ENCODE assay signal across 32 cellular contexts in the genomic region with DNA sequence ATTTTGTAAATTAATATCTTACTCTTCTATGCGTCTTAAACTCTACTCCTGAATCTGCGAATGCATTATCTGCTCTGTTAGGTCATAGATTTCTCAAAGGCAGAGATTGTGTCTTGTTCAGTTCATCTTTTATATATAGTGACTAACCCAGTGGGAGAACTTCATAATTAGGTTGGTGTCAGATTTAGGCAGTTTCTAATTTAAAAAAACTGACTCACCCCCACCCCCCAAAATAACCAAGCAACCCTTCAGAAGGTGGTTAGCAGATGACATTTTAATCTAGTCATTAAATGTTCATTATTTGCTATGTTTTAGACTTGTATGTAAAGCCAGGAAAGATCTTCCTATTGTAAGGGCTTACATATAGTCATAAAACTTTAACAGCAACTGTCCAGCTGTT. TPM values are rescaled to one million over a fixed set of nuclear protein-coding genes. Genes with fewer than 3 reads are reported as not detected.
DNase-seq lines count a peak whose midpoint lies in the region; ATAC-seq and TF ChIP-seq lines count a peak whose summit lies in the region.
"Had no signal": no experiment of that assay in that cellular context is flagged by ENCODE, and none has a peak within 500 bp of the region (broad histone marks: within the 10 kb centered on the region; RNA-seq: fewer than 3 reads in every experiment).

No MANE protein-coding gene starts in this region.

- H3K4me3 ChIP-seq in brain microvascular endothelial cell (ENCODE audit: low read depth, low read length), result no peak overlapping the region
- H3K4me3 ChIP-seq: ascending aorta, GM12878, K562, right atrium auricular region had no signal

- no peak for TF ChIP-seq CTCF in brain microvascular endothelial cell (IDR thresholded peaks at IDR 0.05; ENCODE audit: low read depth, low read length, missing control alignments)
- no peak for TF ChIP-seq CTCF in type B pancreatic cell (conservative IDR thresholded peaks at IDR 0.05)

- CTCF ChIA-PET in activated CD4-positive, alpha-beta T cell treated with anti-CD3 and anti-CD28 coated beads, Interleukin-2, amount 10 ng/mL, durations not matched to agents 7 days and 5 days (lab: Charles Lee), result interaction anchor here (1.4 kb wide), 1 partner anchor 9 kb away, joined by 4 read pairs; no protein-coding TSS in a partner anchor

- H3K27ac ChIP-seq in brain microvascular endothelial cell, result peak overlapping the region; percentile 40
- H3K27ac ChIP-seq: 22Rv1, parathyroid adenoma, right atrium auricular region had no signal

- no peaks in the 10 kb centered on the region for H3K9me3 Mint-ChIP-seq in activated CD4-positive, alpha-beta T cell treated with anti-CD3 and anti-CD28 coated beads, Interleukin-2, amount 10 ng/mL, durations not matched to agents 24 days and 14 days
- H3K9me3 Mint-ChIP-seq in activated CD4-positive, alpha-beta T cell treated with anti-CD3 and anti-CD28 coated beads, Interleukin-2, amount 10 ng/mL, durations not matched to agents 7 days and 5 days, result no peaks in the 10 kb centered on the region
- H3K9me3 Mint-ChIP-seq in type B pancreatic cell, result no peaks in the 10 kb centered on the region
- H3K9me3 Mint-ChIP-seq: activated naive CD8-positive, alpha-beta T cell treated with anti-CD3 and anti-CD28 coated beads for 36 hours; CD8-positive, alpha-beta memory T cell; natural killer cell treated with Interleukin-12 subunit alpha and Interleukin-12 subunit beta and Interleukin-15 and Interleukin-18, amount 100 ng/mL, for 72 hours had no signal

- in situ Hi-C loops in brain microvascular endothelial cell (cut with HindIII; ENCODE audit: low pct_ligation_motif_present, low sequenced_read_pairs), result no loop called here

- ATAC-seq in HG03521 (IDR thresholded peaks at IDR 0.05; ENCODE audit: unreplicated experiment), result no peak
- no peak for ATAC-seq in GM21723 (IDR thresholded peaks at IDR 0.05; ENCODE audit: unreplicated experiment)
- ATAC-seq: GM12878; K562; natural killer cell treated with Interleukin-12 subunit alpha and Interleukin-12 subunit beta and Interleukin-15 and Interleukin-18, amount 100 ng/mL, for 72 hours had no signal

- POLR2A ChIA-PET in activated CD4-positive, alpha-beta T cell treated with anti-CD3 and anti-CD28 coated beads, Interleukin-2, amount 10 ng/mL, durations not matched to agents 7 days and 5 days (lab: Charles Lee), result no interaction called here

- H3K36me3 Mint-ChIP-seq in activated CD4-positive, alpha-beta T cell treated with anti-CD3 and anti-CD28 coated beads, Interleukin-2, amount 10 ng/mL, durations not matched to agents 24 days and 14 days (ENCODE audit: low read depth), result no peaks in the 10 kb centered on the region
- H3K36me3 Mint-ChIP-seq in activated CD4-positive, alpha-beta T cell treated with anti-CD3 and anti-CD28 coated beads, Interleukin-2, amount 10 ng/mL, durations not matched to agents 7 days and 5 days (ENCODE audit: low read depth), result no peaks in the 10 kb centered on the region
- H3K36me3 Mint-ChIP-seq in type B pancreatic cell, result no peaks in the 10 kb centered on the region
- H3K36me3 Mint-ChIP-seq: activated naive CD8-positive, alpha-beta T cell treated with anti-CD3 and anti-CD28 coated beads for 36 hours; CD8-positive, alpha-beta memory T cell; natural killer cell treated with Interleukin-12 subunit alpha and Interleukin-12 subunit beta and Interleukin-15 and Interleukin-18, amount 100 ng/mL, for 72 hours had no signal

- H3K36me3 ChIP-seq in brain microvascular endothelial cell (replicated peaks), result no peaks in the 10 kb centered on the region
- H3K36me3 ChIP-seq: ascending aorta, right atrium auricular region had no signal

- DNase-seq in activated CD4-positive, alpha-beta T cell treated with anti-CD3 and anti-CD28 coated beads, Interleukin-2, amount 10 ng/mL, durations not matched to agents 24 days and 14 days, result peak; percentile 7
- no peak for DNase-seq in activated CD4-positive, alpha-beta T cell treated with anti-CD3 and anti-CD28 coated beads, Interleukin-2, amount 10 ng/mL, durations not matched to agents 7 days and 5 days
- DNase-seq in brain microvascular endothelial cell, result no peak
- DNase-seq in myocyte (ENCODE audit: low read depth), result peak; percentile 78
- no peak for DNase-seq in type B pancreatic cell (ENCODE audit: extremely low spot score, unreplicated experiment)
- DNase-seq in NCI-H2171 treated with DMSO at 0.1 percent for 48 hours (lab: John Stamatoyannopoulos, UW), result no peak
- DNase-seq: activated effector memory CD4-positive, alpha-beta T cell treated with Interleukin-2 at 50 U/mL for 16 hours; activated naive CD8-positive, alpha-beta T cell treated with anti-CD3 and anti-CD28 coated beads for 36 hours; activated T-cell treated with anti-CD3 and anti-CD28 coated beads for 4 hours; CD8-positive, alpha-beta memory T cell; DMS 273 treated with DMSO at 0.1 percent for 48 hours; GOT3; MM.1S; NCI-H1436 treated with DMSO at 0.1 percent for 48 hours; NCI-H2107; NCI-H446 treated with DMSO at 0.1 percent for 48 hours; stimulated activated CD4-positive, alpha-beta T cell treated with anti-CD3 and anti-CD28 coated beads, Interleukin-15, amount 100 ng/mL, for 24 hours; stimulated activated naive CD4-positive, alpha-beta T cell had no signal

- H3K27me3 ChIP-seq in brain microvascular endothelial cell (replicated peaks), result no peaks in the 10 kb centered on the region
- H3K27me3 ChIP-seq: ascending aorta, right atrium auricular region had no signal

- peaks cover 6% of the 10 kb centered on the region for H3K27me3 Mint-ChIP-seq in activated CD4-positive, alpha-beta T cell treated with anti-CD3 and anti-CD28 coated beads, Interleukin-2, amount 10 ng/mL, durations not matched to agents 24 days and 14 days
- H3K27me3 Mint-ChIP-seq in activated CD4-positive, alpha-beta T cell treated with anti-CD3 and anti-CD28 coated beads, Interleukin-2, amount 10 ng/mL, durations not matched to agents 7 days and 5 days, result peaks cover 22% of the 10 kb centered on the region
- H3K27me3 Mint-ChIP-seq in type B pancreatic cell, result no peaks in the 10 kb centered on the region

- no peak overlapping the region for H3K27ac Mint-ChIP-seq in activated CD4-positive, alpha-beta T cell treated with anti-CD3 and anti-CD28 coated beads, Interleukin-2, amount 10 ng/mL, durations not matched to agents 24 days and 14 days
- no peak overlapping the region for H3K27ac Mint-ChIP-seq in activated CD4-positive, alpha-beta T cell treated with anti-CD3 and anti-CD28 coated beads, Interleukin-2, amount 10 ng/mL, durations not matched to agents 7 days and 5 days
- H3K27ac Mint-ChIP-seq in type B pancreatic cell, result peak overlapping the region; percentile 78
- H3K27ac Mint-ChIP-seq: activated naive CD8-positive, alpha-beta T cell treated with anti-CD3 and anti-CD28 coated beads for 36 hours; natural killer cell treated with Interleukin-12 subunit alpha and Interleukin-12 subunit beta and Interleukin-15 and Interleukin-18, amount 100 ng/mL, for 72 hours had no signal

- no peak overlapping the region for H3K4me3 Mint-ChIP-seq in activated CD4-positive, alpha-beta T cell treated with anti-CD3 and anti-CD28 coated beads, Interleukin-2, amount 10 ng/mL, durations not matched to agents 24 days and 14 days
- no peak overlapping the region for H3K4me3 Mint-ChIP-seq in activated CD4-positive, alpha-beta T cell treated with anti-CD3 and anti-CD28 coated beads, Interleukin-2, amount 10 ng/mL, durations not matched to agents 7 days and 5 days
- H3K4me3 Mint-ChIP-seq in type B pancreatic cell, result no peak overlapping the region
- H3K4me3 Mint-ChIP-seq: activated naive CD8-positive, alpha-beta T cell treated with anti-CD3 and anti-CD28 coated beads for 36 hours; CD8-positive, alpha-beta memory T cell; natural killer cell treated with Interleukin-12 subunit alpha and Interleukin-12 subunit beta and Interleukin-15 and Interleukin-18, amount 100 ng/mL, for 72 hours had no signal

- H3K4me1 Mint-ChIP-seq in activated CD4-positive, alpha-beta T cell treated with anti-CD3 and anti-CD28 coated beads, Interleukin-2, amount 10 ng/mL, durations not matched to agents 24 days and 14 days, result no peaks in the 10 kb centered on the region
- H3K4me1 Mint-ChIP-seq in activated CD4-positive, alpha-beta T cell treated with anti-CD3 and anti-CD28 coated beads, Interleukin-2, amount 10 ng/mL, durations not matched to agents 7 days and 5 days, result no peaks in the 10 kb centered on the region
- no peaks in the 10 kb centered on the region for H3K4me1 Mint-ChIP-seq in type B pancreatic cell (ENCODE audit: unreplicated experiment)
- H3K4me1 Mint-ChIP-seq: activated naive CD8-positive, alpha-beta T cell treated with anti-CD3 and anti-CD28 coated beads for 36 hours; CD8-positive, alpha-beta memory T cell had no signal

- intact Hi-C loops in activated CD4-positive, alpha-beta T cell treated with anti-CD3 and anti-CD28 coated beads, Interleukin-2, amount 10 ng/mL, durations not matched to agents 24 days and 14 days (cut with micrococcal nuclease), result no loop called here

RNA-seq across cellular contexts. Expression of gene SERPINB12, which starts 10.4 kb away (rescaled TPM):
- not detected in 2 replicates for total RNA-seq in activated CD4-positive, alpha-beta T cell treated with anti-CD3 and anti-CD28 coated beads, Interleukin-2, amount 10 ng/mL, durations not matched to agents 24 days and 14 days
- total RNA-seq in activated CD4-positive, alpha-beta T cell treated with anti-CD3 and anti-CD28 coated beads, Interleukin-2, amount 10 ng/mL, durations not matched to agents 7 days and 5 days, result not detected
- total RNA-seq in myocyte (0.68 and 1.9 TPM in 2 replicates), type B pancreatic cell (ENCODE audit: low replicate concordance) (15.5 and 22.3 TPM in 2 replicates)
- 0.57 TPM for polyA plus RNA-seq in myocyte (2012)
- total RNA-seq: activated naive CD8-positive, alpha-beta T cell treated with anti-CD3 and anti-CD28 coated beads for 36 hours; CD8-positive, alpha-beta memory T cell; dermis microvascular lymphatic vessel endothelial cell; GM12878; HT-29; K562; liver; natural killer cell treated with Interleukin-12 subunit alpha and Interleukin-12 subunit beta and Interleukin-15 and Interleukin-18, amount 100 ng/mL, for 72 hours; right atrium auricular region; T-helper 2 cell treated with Interferon-gamma antibody and Interleukin-4, amounts not matched to agents 100 ng/mL and 5 ng/mL, for 36 hours; temporal lobe had no signal
- polyA plus RNA-seq: CD8-positive, alpha-beta memory T cell; GM12878; K562; liver had no signal

RNA-seq across cellular contexts. Expression of gene SERPINB13, which starts 34.6 kb away (rescaled TPM):
- not detected in 2 replicates for total RNA-seq in activated CD4-positive, alpha-beta T cell treated with anti-CD3 and anti-CD28 coated beads, Interleukin-2, amount 10 ng/mL, durations not matched to agents 24 days and 14 days
- total RNA-seq in activated CD4-positive, alpha-beta T cell treated with anti-CD3 and anti-CD28 coated beads, Interleukin-2, amount 10 ng/mL, durations not matched to agents 7 days and 5 days, result not detected
- total RNA-seq in myocyte (not detected in 2 replicates), type B pancreatic cell (ENCODE audit: low replicate concordance) (3.7 and 5.9 TPM in 2 replicates)
- polyA plus RNA-seq in myocyte (2012), result not detected
- total RNA-seq: activated naive CD8-positive, alpha-beta T cell treated with anti-CD3 and anti-CD28 coated beads for 36 hours; ascending aorta; CD8-positive, alpha-beta memory T cell; dermis microvascular lymphatic vessel endothelial cell; GM12878; HT-29; K562; liver; natural killer cell treated with Interleukin-12 subunit alpha and Interleukin-12 subunit beta and Interleukin-15 and Interleukin-18, amount 100 ng/mL, for 72 hours; right atrium auricular region; T-helper 2 cell treated with Interferon-gamma antibody and Interleukin-4, amounts not matched to agents 100 ng/mL and 5 ng/mL, for 36 hours had no signal
- polyA plus RNA-seq: CD8-positive, alpha-beta memory T cell; GM12878; K562; liver had no signal

Comparison
In these comparisons a context has a peak if more than half of its experiments do, and no peak if none do; other contexts are left out.
1. DNase-seq: peak in activated CD4-positive, alpha-beta T cell treated with anti-CD3 and anti-CD28 coated beads, Interleukin-2, amount 10 ng/mL, durations not matched to agents 24 days and 14 days (single experiment) and myocyte (single experiment); none in activated CD4-positive, alpha-beta T cell treated with anti-CD3 and anti-CD28 coated beads, Interleukin-2, amount 10 ng/mL, durations not matched to agents 7 days and 5 days (single experiment), brain microvascular endothelial cell (single experiment), type B pancreatic cell (single experiment) and NCI-H2171 treated with DMSO at 0.1 percent for 48 hours (single experiment).